ENCODE assay signal across 27 cellular contexts in genomic region chr3:108578064-108578463, GRCh38.
"Had no signal": no experiment of that assay in that cellular context is flagged by ENCODE, and none has a peak within 500 bp of the region (broad histone marks: within the 10 kb centered on the region; RNA-seq: fewer than 3 reads in every experiment).

No MANE protein-coding gene starts in this region.

- H3K36me3 ChIP-seq: ovary, right atrium auricular region, thyroid gland, transverse colon, vagina had no signal

- DNase-seq: hypothalamus; immature natural killer cell; kidney; left ventricle myocardium inferior; mesendoderm; naive B cell; natural killer cell; ovary; stimulated activated CD4-positive, alpha-beta T cell treated with anti-CD3 and anti-CD28 coated beads, Interleukin-12 subunit alpha, Interleukin-12 subunit beta, amount 100 ng/mL, for 4 hours; stimulated activated CD4-positive, alpha-beta T cell treated with anti-CD3 and anti-CD28 coated beads, Interleukin-15, amount 100 ng/mL, for 24 hours; stimulated activated CD4-positive, alpha-beta T cell treated with anti-CD3 and anti-CD28 coated beads, Interleukin-2, amount 100 ng/mL, for 24 hours; stimulated activated CD4-positive, alpha-beta T cell treated with anti-CD3 and anti-CD28 coated beads, Interleukin-4, amount 100 ng/mL, for 1 hour; stimulated activated naive B cell treated with anti-CD40 and anti-IgM and Interleukin-4, amounts not matched to agents 10 μg/mL and 1 μg/mL and 100 μg/mL, for 72 hours; stimulated activated naive CD8-positive, alpha-beta T cell treated with anti-CD3 and anti-CD28 coated beads, Interleukin-15, Interleukin-2, amounts not matched to agents 100 U/mL and 50 U/mL, for 24 hours; stomach; testis; thyroid gland; transverse colon; upper lobe of left lung had no signal

- H3K4me1 Mint-ChIP-seq: immature natural killer cell, mesothelial cell of epicardium, naive B cell, natural killer cell had no signal

- ATAC-seq: natural killer cell; sciatic nerve; stimulated activated naive B cell treated with anti-CD40 and anti-IgM and Interleukin-4, amounts not matched to agents 10 μg/mL and 1 μg/mL and 100 μg/mL, for 72 hours; stimulated activated naive CD8-positive, alpha-beta T cell treated with anti-CD3 and anti-CD28 coated beads, Interleukin-15, Interleukin-2, amounts not matched to agents 100 U/mL and 50 U/mL, for 24 hours had no signal

- H3K27ac ChIP-seq: left ventricle myocardium inferior, ovary, right atrium auricular region, skin epidermis, stomach, testis, thyroid gland, transverse colon, upper lobe of left lung, vagina had no signal

- H3K4me3 ChIP-seq: left ventricle myocardium inferior, lung, ovary, right atrium auricular region, skin epidermis, stomach, testis, thyroid gland, transverse colon, upper lobe of left lung, vagina had no signal

- H3K9me3 ChIP-seq: left ventricle myocardium inferior, ovary, right atrium auricular region, stomach, testis, thyroid gland, transverse colon, upper lobe of left lung, vagina had no signal

- H3K27me3 Mint-ChIP-seq: naive B cell; progenitor cell of endocrine pancreas; stimulated activated naive B cell treated with anti-CD40 and anti-IgM and Interleukin-4, amounts not matched to agents 10 μg/mL and 1 μg/mL and 100 μg/mL, for 72 hours had no signal

- FAIRE-seq: islet of Langerhans had no signal

- H3K4me1 ChIP-seq: left ventricle myocardium inferior, right atrium auricular region, stomach, testis, thyroid gland, transverse colon, upper lobe of left lung, vagina had no signal

- H3K4me3 Mint-ChIP-seq: immature natural killer cell; mesothelial cell of epicardium; naive B cell; natural killer cell; stimulated activated naive B cell treated with anti-CD40 and anti-IgM and Interleukin-4, amounts not matched to agents 10 μg/mL and 1 μg/mL and 100 μg/mL, for 72 hours had no signal

- H3K27ac Mint-ChIP-seq: mesothelial cell of epicardium; naive B cell; natural killer cell; progenitor cell of endocrine pancreas; stimulated activated naive B cell treated with anti-CD40 and anti-IgM and Interleukin-4, amounts not matched to agents 10 μg/mL and 1 μg/mL and 100 μg/mL, for 72 hours had no signal

- H3K36me3 Mint-ChIP-seq: natural killer cell had no signal

- H3K27me3 ChIP-seq: ovary, right atrium auricular region, stomach, testis, thyroid gland, transverse colon, upper lobe of left lung, vagina had no signal
